8 cellular contexts compared by ENCODE assay signal in genomic region chr17:45852535-45853297, GRCh38. TPM values are rescaled to one million over a fixed set of nuclear protein-coding genes. Genes with fewer than 3 reads are reported as not detected.
DNase-seq lines count a peak whose midpoint lies in the region; ATAC-seq and TF ChIP-seq lines count a peak whose summit lies in the region.

No MANE protein-coding gene starts in this region.

- peak; percentile 11 for DNase-seq in DMS153 (lab: John Stamatoyannopoulos, UW)
- DNase-seq in LoVo (ENCODE audit: low spot score): peak; percentile 57
- DNase-seq in SK-N-DZ (ENCODE audit: low spot score): peak; percentile 64
- peak; percentile 65 to 75 for DNase-seq in activated naive CD4-positive, alpha-beta T cell treated with anti-CD3 and anti-CD28 coated beads, Interleukin-2, amount 50 U/mL, for 72 hours (ENCODE audit: low spot score in 2 of 2)
- peak; percentile 63 for DNase-seq in left cardiac atrium
- peak; percentile 19 for DNase-seq in sigmoid colon

- 24 to 29% methylated on average over 12 of the region's 12 CpGs for WGBS in sigmoid colon, 2 donors

- H3K27ac Mint-ChIP-seq in activated naive CD4-positive, alpha-beta T cell treated with anti-CD3 and anti-CD28 coated beads, Interleukin-2, amount 50 U/mL, for 72 hours: no peak overlapping the region

- no peaks in the 10 kb centered on the region for H3K9me3 Mint-ChIP-seq in activated naive CD4-positive, alpha-beta T cell treated with anti-CD3 and anti-CD28 coated beads, Interleukin-2, amount 50 U/mL, for 72 hours

- H3K4me3 ChIP-seq in sigmoid colon: no peak overlapping the region

- TF ChIP-seq POLR2A in sigmoid colon (IDR thresholded peaks at IDR 0.05): no peak

- H3K36me3 Mint-ChIP-seq in activated naive CD4-positive, alpha-beta T cell treated with anti-CD3 and anti-CD28 coated beads, Interleukin-2, amount 50 U/mL, for 72 hours: no peaks in the 10 kb centered on the region

- intact Hi-C loops in left cardiac atrium (cut with DNase I) (loop anchor here in 1 of 2 donors (5.0 kb wide), 1 partner anchor 210 kb away; no protein-coding TSS in a partner anchor), sigmoid colon (cut with DNase I) (no loop called here)

- no peaks in the 10 kb centered on the region for H3K9me3 ChIP-seq in sigmoid colon

- peaks cover 6 to 24% (median 15%) of the 10 kb centered on the region in 3 donors for H3K27me3 ChIP-seq in sigmoid colon

- H3K27ac ChIP-seq in sigmoid colon: no peak overlapping the region

- no peaks in the 10 kb centered on the region for H3K36me3 ChIP-seq in sigmoid colon

- TF ChIP-seq CTCF in sigmoid colon (IDR thresholded peaks at IDR 0.05): peak; percentile 32 to 88 (median 69)

- TF ChIP-seq EP300 in sigmoid colon (IDR thresholded peaks at IDR 0.05): no peak

- no peaks in the 10 kb centered on the region for H3K4me1 ChIP-seq in sigmoid colon

- peak in 1 of 2 donors; percentile 74 for ATAC-seq in activated naive CD4-positive, alpha-beta T cell treated with anti-CD3 and anti-CD28 coated beads, Interleukin-2, amount 50 U/mL, for 72 hours
- no peak for ATAC-seq in left cardiac atrium
- ATAC-seq in HG03039 (IDR thresholded peaks at IDR 0.05; ENCODE audit: unreplicated experiment): no peak
- no peak for ATAC-seq in HG02763 (IDR thresholded peaks at IDR 0.05; ENCODE audit: unreplicated experiment)

RNA-seq across cellular contexts. Expression of gene SPPL2C, which starts 8.0 kb away (rescaled TPM):
- polyA plus RNA-seq in SK-N-DZ (2014; cell fraction: cytosol; rRNA removed): not detected in 2 replicates
- not detected in 2 replicates for polyA plus RNA-seq in SK-N-DZ (2014; cell fraction: nucleus; rRNA removed)
- total RNA-seq in activated naive CD4-positive, alpha-beta T cell treated with anti-CD3 and anti-CD28 coated beads, Interleukin-2, amount 50 U/mL, for 72 hours: not detected
- total RNA-seq in left cardiac atrium: not detected
- not detected for total RNA-seq in sigmoid colon
- polyA plus RNA-seq in sigmoid colon: under 1 TPM in 1 of 3 donors, not detected in 2; 0.60 TPM

RNA-seq across cellular contexts. Expression of gene MAPT, which starts 41.6 kb away (rescaled TPM):
- 20.5 and 21.3 TPM in 2 replicates for polyA plus RNA-seq in SK-N-DZ (2014; cell fraction: cytosol; rRNA removed)
- 9.5 and 12.6 TPM in 2 replicates for polyA plus RNA-seq in SK-N-DZ (2014; cell fraction: nucleus; rRNA removed)
- 1 to 10 TPM in 1 of 2 donors, under 1 TPM in 1; 0.57 to 2.2 TPM for total RNA-seq in activated naive CD4-positive, alpha-beta T cell treated with anti-CD3 and anti-CD28 coated beads, Interleukin-2, amount 50 U/mL, for 72 hours
- total RNA-seq in left cardiac atrium (10 to 100 TPM; 20.8 to 24.0 TPM), sigmoid colon (10 to 100 TPM in 3 of 4 donors, 1 to 10 TPM in 1; 7.1 to 20.5 (median 15.2) TPM)
- polyA plus RNA-seq in sigmoid colon: 1 to 10 TPM in 1 of 3 donors, under 1 TPM in 1, not detected in 1; 0.60 to 2.8 TPM

Comparison
In these comparisons a context has a peak if more than half of its experiments do, and no peak if none do; other contexts are left out.
1. DNase-seq: peak in every context shown above with its lines; median percentile 70 in activated naive CD4-positive, alpha-beta T cell treated with anti-CD3 and anti-CD28 coated beads, Interleukin-2, amount 50 U/mL, for 72 hours; 64 in SK-N-DZ; 63 in left cardiac atrium; 57 in LoVo; 19 in sigmoid colon; 11 in DMS153.